ENCODE assay signal across 28 cellular contexts in genomic region chr6:147467891-147468290, GRCh38. TPM values are rescaled to one million over a fixed set of nuclear protein-coding genes. Genes with fewer than 3 reads are reported as not detected.
"Had no signal": no experiment of that assay in that cellular context is flagged by ENCODE, and none has a peak within 500 bp of the region (broad histone marks: within the 10 kb centered on the region; RNA-seq: fewer than 3 reads in every experiment).

No MANE protein-coding gene starts in this region.

- H3K4me2 ChIP-seq: KMS-11, SK-N-SH had no signal

- H3K4me3 Mint-ChIP-seq: activated CD4-positive, alpha-beta T cell treated with anti-CD3 and anti-CD28 coated beads, Interleukin-2, amount 10 ng/mL, durations not matched to agents 7 days and 5 days; activated CD8-positive, alpha-beta T cell treated with anti-CD3 and anti-CD28 coated beads, Interleukin-2, amount 10 ng/mL, durations not matched to agents 7 days and 5 days; activated naive CD4-positive, alpha-beta T cell treated with anti-CD3 and anti-CD28 coated beads, Interleukin-2, amount 50 U/mL, for 24 hours; activated naive CD8-positive, alpha-beta T cell treated with anti-CD3 and anti-CD28 coated beads, Interleukin-2, amount 10 ng/mL, durations not matched to agents 7 days and 5 days; activated T-cell treated with anti-CD3 and anti-CD28 coated beads, Interleukin-2, amount 50 U/mL, for 24 hours; T-helper 1 cell treated with Interleukin-12 subunit alpha and Interleukin-12 subunit beta and Interleukin-4 antibody, amounts not matched to agents 30 μg/mL and 1 μg/mL, for 36 hours; T-helper 2 cell treated with Interferon-gamma antibody and Interleukin-4, amounts not matched to agents 5 μg/mL and 100 μg/mL, for 36 hours had no signal

- ATAC-seq: activated CD8-positive, alpha-beta T cell treated with anti-CD3 and anti-CD28 coated beads, Interleukin-2, amount 10 ng/mL, durations not matched to agents 7 days and 5 days; body of pancreas had no signal

- H3K27ac ChIP-seq: adrenal gland, body of pancreas, breast epithelium, KMS-11, SJCRH30 had no signal

- H3K9ac ChIP-seq: KMS-11, SK-N-SH had no signal

- H3K27ac Mint-ChIP-seq: activated CD4-positive, alpha-beta T cell treated with anti-CD3 and anti-CD28 coated beads, Interleukin-2, amount 10 ng/mL, durations not matched to agents 7 days and 5 days; activated CD8-positive, alpha-beta T cell treated with anti-CD3 and anti-CD28 coated beads, Interleukin-2, amount 10 ng/mL, durations not matched to agents 7 days and 5 days; activated naive CD4-positive, alpha-beta T cell treated with anti-CD3 and anti-CD28 coated beads, Interleukin-2, amount 50 U/mL, for 24 hours; activated naive CD8-positive, alpha-beta T cell treated with anti-CD3 and anti-CD28 coated beads, Interleukin-2, amount 10 ng/mL, durations not matched to agents 7 days and 5 days; activated T-cell treated with anti-CD3 and anti-CD28 coated beads, Interleukin-2, amount 50 U/mL, for 24 hours; activated T-helper 2 cell treated with anti-CD3 and anti-CD28 coated beads, Interferon-gamma antibody, Interleukin-2, Interleukin-4, amounts not matched to agents 10 μg/mL and 5 μg/mL and 100 μg/mL, durations not matched to agents 14 hours and 24 hours and 36 hours; T-helper 1 cell treated with Interleukin-12 subunit alpha and Interleukin-12 subunit beta and Interleukin-4 antibody, amounts not matched to agents 30 μg/mL and 1 μg/mL, for 36 hours; T-helper 2 cell treated with Interferon-gamma antibody and Interleukin-4, amounts not matched to agents 5 μg/mL and 100 μg/mL, for 36 hours had no signal

- H3K4me1 ChIP-seq: adrenal gland, body of pancreas, breast epithelium, SJCRH30 had no signal

- H3K9me3 ChIP-seq: adrenal gland, body of pancreas, SK-N-SH had no signal

- DNase-seq: activated CD4-positive, alpha-beta T cell treated with anti-CD3 and anti-CD28 coated beads, Interleukin-2, amount 10 ng/mL, durations not matched to agents 7 days and 5 days; activated CD4-positive, alpha-beta T cell treated with anti-CD3 and anti-CD28 coated beads, Interleukin-2, amount 50 U/mL, for 48 hours; activated CD8-positive, alpha-beta T cell treated with anti-CD3 and anti-CD28 coated beads, Interleukin-2, amount 10 ng/mL, durations not matched to agents 7 days and 5 days; activated gamma-delta T cell; activated naive CD4-positive, alpha-beta T cell treated with Interleukin-2 at 50 U/mL for 16 hours; activated naive CD8-positive, alpha-beta T cell treated with anti-CD3 and anti-CD28 coated beads, Interleukin-2, amount 10 ng/mL, durations not matched to agents 7 days and 5 days; activated T-cell treated with anti-CD3 and anti-CD28 coated beads, Interleukin-2, amount 50 U/mL, for 24 hours; adrenal gland; body of pancreas; NCI-H1092 treated with DMSO at 0.1 percent for 48 hours; NCI-H146; NCI-H187; NCI-H2029 treated with DMSO at 0.1 percent for 48 hours; NCI-H2107; NCI-H345; NCI-H524 treated with DMSO at 0.1 percent for 48 hours; NCI-H748 treated with DMSO at 0.1 percent for 48 hours; NK-92 treated with Interleukin-12 subunit alpha and Interleukin-12 subunit beta, amount 100 ng/mL, for 24 hours; OCI-M1; SHP77; SJCRH30; SK-N-SH had no signal

- H3K4me1 Mint-ChIP-seq: activated CD4-positive, alpha-beta T cell treated with anti-CD3 and anti-CD28 coated beads, Interleukin-2, amount 10 ng/mL, durations not matched to agents 7 days and 5 days; activated naive CD4-positive, alpha-beta T cell treated with anti-CD3 and anti-CD28 coated beads, Interleukin-2, amount 50 U/mL, for 24 hours; activated naive CD8-positive, alpha-beta T cell treated with anti-CD3 and anti-CD28 coated beads, Interleukin-2, amount 10 ng/mL, durations not matched to agents 7 days and 5 days had no signal

- H3K36me3 Mint-ChIP-seq: activated naive CD4-positive, alpha-beta T cell treated with anti-CD3 and anti-CD28 coated beads, Interleukin-2, amount 50 U/mL, for 24 hours; activated naive CD8-positive, alpha-beta T cell treated with anti-CD3 and anti-CD28 coated beads, Interleukin-2, amount 10 ng/mL, durations not matched to agents 7 days and 5 days had no signal

- H3K4me3 ChIP-seq: adrenal gland, body of pancreas, breast epithelium, SJCRH30 had no signal

- H3K9me3 Mint-ChIP-seq: activated CD4-positive, alpha-beta T cell treated with anti-CD3 and anti-CD28 coated beads, Interleukin-2, amount 10 ng/mL, durations not matched to agents 7 days and 5 days; activated naive CD8-positive, alpha-beta T cell treated with anti-CD3 and anti-CD28 coated beads, Interleukin-2, amount 10 ng/mL, durations not matched to agents 7 days and 5 days; activated T-cell treated with anti-CD3 and anti-CD28 coated beads, Interleukin-2, amount 50 U/mL, for 24 hours; activated T-helper 2 cell treated with anti-CD3 and anti-CD28 coated beads, Interferon-gamma antibody, Interleukin-2, Interleukin-4, amounts not matched to agents 10 μg/mL and 5 μg/mL and 100 μg/mL, durations not matched to agents 14 hours and 24 hours and 36 hours; T-helper 1 cell treated with Interleukin-12 subunit alpha and Interleukin-12 subunit beta and Interleukin-4 antibody, amounts not matched to agents 30 μg/mL and 1 μg/mL, for 36 hours; T-helper 2 cell treated with Interferon-gamma antibody and Interleukin-4, amounts not matched to agents 5 μg/mL and 100 μg/mL, for 36 hours had no signal

- H3K27me3 ChIP-seq: adrenal gland, body of pancreas, breast epithelium, SJCRH30 had no signal

- H3K36me3 ChIP-seq: adrenal gland, breast epithelium, SJCRH30 had no signal

RNA-seq across cellular contexts. Expression of gene SAMD5, which starts 40.6 kb away (rescaled TPM):
- total RNA-seq: activated CD4-positive, alpha-beta T cell treated with anti-CD3 and anti-CD28 coated beads, Interleukin-2, amount 10 ng/mL, durations not matched to agents 7 days and 5 days; activated CD8-positive, alpha-beta T cell treated with anti-CD3 and anti-CD28 coated beads, Interleukin-2, amount 10 ng/mL, durations not matched to agents 7 days and 5 days; activated naive CD8-positive, alpha-beta T cell treated with anti-CD3 and anti-CD28 coated beads, Interleukin-2, amount 10 ng/mL, durations not matched to agents 7 days and 5 days had no signal
- polyA plus RNA-seq: SK-N-SH had no signal
